In the genomic region with DNA sequence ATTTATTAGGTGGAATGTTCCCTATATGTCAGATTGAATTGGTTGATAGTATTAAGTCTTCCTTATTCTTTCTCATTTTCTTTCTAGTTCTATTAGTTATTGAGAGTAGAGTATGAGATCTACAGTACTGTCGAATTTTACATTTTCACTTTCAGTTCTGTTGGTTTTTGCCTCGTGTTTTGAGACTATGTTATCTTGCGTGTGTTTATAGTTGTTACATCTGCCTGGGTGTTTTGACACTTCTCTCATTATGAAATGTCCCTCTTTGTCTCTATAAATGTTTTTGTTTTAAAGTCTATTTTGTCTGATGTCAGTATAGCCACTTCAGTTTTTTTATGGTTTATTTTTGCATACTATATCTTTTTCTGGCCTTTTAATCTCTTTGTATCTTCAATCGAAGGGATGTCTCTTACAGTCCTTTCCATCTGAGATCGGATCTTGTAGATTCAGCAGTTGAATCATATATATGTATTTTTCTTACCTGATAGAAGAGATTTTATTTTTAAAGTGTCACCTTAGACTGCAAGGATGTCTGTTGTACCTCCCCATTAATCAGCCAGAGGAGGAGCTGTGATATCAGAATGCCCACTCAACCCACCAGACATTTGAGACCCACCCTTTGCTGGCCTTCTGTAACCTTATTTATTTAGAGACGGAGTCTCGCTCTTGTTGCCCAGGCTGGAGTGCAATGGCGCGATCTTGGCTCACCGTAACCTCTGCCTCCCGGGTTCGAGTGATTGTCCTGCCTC, we compare ENCODE assay signal across 11 cellular contexts. TPM values are rescaled to one million over a fixed set of nuclear protein-coding genes. Genes with fewer than 3 reads are reported as not detected.
DNase-seq lines count a peak whose midpoint lies in the region; ATAC-seq and TF ChIP-seq lines count a peak whose summit lies in the region.
"Had no signal": no experiment of that assay in that cellular context is flagged by ENCODE, and none has a peak within 500 bp of the region (broad histone marks: within the 10 kb centered on the region; RNA-seq: fewer than 3 reads in every experiment).

No MANE protein-coding gene starts in this region.

- H3K4me1 Mint-ChIP-seq in activated naive CD8-positive, alpha-beta T cell treated with anti-CD3 and anti-CD28 coated beads for 36 hours = peaks cover 45% of the 10 kb centered on the region
- peaks cover 40 to 71% (median 47%) of the 10 kb centered on the region in 7 donors for H3K4me1 Mint-ChIP-seq in naive thymus-derived CD4-positive, alpha-beta T cell

- ATAC-seq in GM21737 (IDR thresholded peaks at IDR 0.05; ENCODE audit: unreplicated experiment) (peak; percentile 68), HG03280 (IDR thresholded peaks at IDR 0.05; ENCODE audit: unreplicated experiment) (no peak)
- ATAC-seq in naive thymus-derived CD4-positive, alpha-beta T cell = peak; percentile 88
- ATAC-seq: left colon had no signal

- TF ChIP-seq CTCF in GM06990 (IDR thresholded peaks at IDR 0.05; ENCODE audit: insufficient read depth, low read length, poor library complexity, severe bottlenecking) (no peak), foreskin fibroblast (IDR thresholded peaks at IDR 0.05; ENCODE audit: low read depth, low read length) (no peak)

- H3K27ac ChIP-seq in naive thymus-derived CD4-positive, alpha-beta T cell (ENCODE audit: low read depth, low read length) = peak overlapping the region; percentile 71

- peaks cover 2% of the 10 kb centered on the region for H3K36me3 ChIP-seq in GM06990 (ENCODE audit: control insufficient read depth, insufficient read depth, low read length)
- H3K36me3 ChIP-seq in naive thymus-derived CD4-positive, alpha-beta T cell (ENCODE audit: control insufficient read depth in 2 of 3, insufficient read depth in 3 of 3, low read length in 3 of 3) = peaks cover 0 to 16% (median 0%) of the 10 kb centered on the region in 3 experiments

- H3K27ac Mint-ChIP-seq in activated naive CD8-positive, alpha-beta T cell treated with anti-CD3 and anti-CD28 coated beads for 36 hours = peak overlapping the region; percentile 88
- H3K27ac Mint-ChIP-seq in naive thymus-derived CD4-positive, alpha-beta T cell = peak overlapping the region; percentile 81 to 93 (median 88)

- POLR2A ChIA-PET in naive thymus-derived CD4-positive, alpha-beta T cell (lab: Charles Lee) = interaction anchor here (0.8 to 1.1 kb wide), 2 partner anchors 18 to 19 kb away, joined by 3 read pairs; no protein-coding TSS in a partner anchor

- H3K4me1 ChIP-seq in naive thymus-derived CD4-positive, alpha-beta T cell (ENCODE audit: control insufficient read depth in 2 of 2, insufficient read depth in 2 of 2, low read length in 2 of 2) = peaks cover 10 to 21% of the 10 kb centered on the region in 2 donors

- H3K27me3 Mint-ChIP-seq in activated naive CD8-positive, alpha-beta T cell treated with anti-CD3 and anti-CD28 coated beads for 36 hours = no peaks in the 10 kb centered on the region
- no peaks in the 10 kb centered on the region for H3K27me3 Mint-ChIP-seq in naive thymus-derived CD4-positive, alpha-beta T cell

- peaks cover 39% of the 10 kb centered on the region for H3K36me3 Mint-ChIP-seq in activated naive CD8-positive, alpha-beta T cell treated with anti-CD3 and anti-CD28 coated beads for 36 hours
- H3K36me3 Mint-ChIP-seq in naive thymus-derived CD4-positive, alpha-beta T cell = peaks cover 13 to 27% (median 16%) of the 10 kb centered on the region in 5 donors

- H3K9me3 ChIP-seq in naive thymus-derived CD4-positive, alpha-beta T cell (ENCODE audit: control insufficient read depth in 2 of 3, low read length in 3 of 3) = no peaks in the 10 kb centered on the region

- peak overlapping the region; percentile 26 for H3K4me3 ChIP-seq in GM06990 (replicated peaks; ENCODE audit: low read depth, low read length)
- peak overlapping the region; percentile 53 for H3K4me3 ChIP-seq in naive thymus-derived CD4-positive, alpha-beta T cell (ENCODE audit: low read length)
- peak overlapping the region in 1 of 2 donors; percentile 43 for H3K4me3 ChIP-seq in foreskin fibroblast (ENCODE audit: low read depth in 1 of 2, low read length in 2 of 2)

- H3K9me3 Mint-ChIP-seq in activated naive CD8-positive, alpha-beta T cell treated with anti-CD3 and anti-CD28 coated beads for 36 hours = no peaks in the 10 kb centered on the region
- H3K9me3 Mint-ChIP-seq in naive thymus-derived CD4-positive, alpha-beta T cell = no peaks in the 10 kb centered on the region

- no peaks in the 10 kb centered on the region for H3K27me3 ChIP-seq in GM06990 (replicated peaks; ENCODE audit: control insufficient read depth, insufficient read depth, low read length)
- no peaks in the 10 kb centered on the region for H3K27me3 ChIP-seq in naive thymus-derived CD4-positive, alpha-beta T cell (ENCODE audit: control insufficient read depth in 2 of 2, insufficient read depth in 2 of 2, low read length in 2 of 2)

- intact Hi-C loops in naive thymus-derived CD4-positive, alpha-beta T cell (cut with micrococcal nuclease) = loop anchor here (1.0 to 2.0 kb wide), 3 partner anchors 11 to 19 kb away; no protein-coding TSS in a partner anchor

- H3K4me3 Mint-ChIP-seq in activated naive CD8-positive, alpha-beta T cell treated with anti-CD3 and anti-CD28 coated beads for 36 hours = peak overlapping the region; percentile 77
- peak overlapping the region; percentile 74 to 90 (median 82) for H3K4me3 Mint-ChIP-seq in naive thymus-derived CD4-positive, alpha-beta T cell

- CTCF ChIA-PET in naive thymus-derived CD4-positive, alpha-beta T cell (lab: Charles Lee) = interaction anchor here (0.6 kb wide), 2 partner anchors 11 to 43 kb away, joined by 3 read pairs; no protein-coding TSS in a partner anchor

- DNase-seq in GM06990 (ENCODE audit: extremely low read depth, insufficient read length) (no peak), foreskin fibroblast (no peak), dermis blood vessel endothelial cell (no peak)
- no peak for DNase-seq in activated naive CD8-positive, alpha-beta T cell treated with anti-CD3 and anti-CD28 coated beads for 36 hours
- DNase-seq in naive thymus-derived CD4-positive, alpha-beta T cell = peak in 5 of 9 donors; percentile 19 to 45 (median 28)
- DNase-seq in stimulated activated CD4-positive, alpha-beta T cell treated with anti-CD3 and anti-CD28 coated beads, Interleukin-4, amount 100 ng/mL, for 24 hours = no peak
- DNase-seq: cerebellar nuclear complex; left colon; stimulated activated CD4-positive, alpha-beta T cell treated with anti-CD3 and anti-CD28 coated beads, Interleukin-15, amount 100 ng/mL, for 24 hours had no signal

RNA-seq across cellular contexts. Expression of a gene that starts 20.7 kb away (rescaled TPM):
- total RNA-seq in activated naive CD8-positive, alpha-beta T cell treated with anti-CD3 and anti-CD28 coated beads for 36 hours = 10 to 100 TPM; 65.9 to 66.3 TPM
- 100 to 1,000 TPM; 111 to 132 (median 117) TPM for total RNA-seq in naive thymus-derived CD4-positive, alpha-beta T cell
- polyA plus RNA-seq in naive thymus-derived CD4-positive, alpha-beta T cell = 10 to 100 TPM; 24.7 to 43.0 TPM
- 65.3 and 89.3 TPM in 2 replicates for total RNA-seq in dermis blood vessel endothelial cell

RNA-seq across cellular contexts. Expression of a gene that starts 34.0 kb away (rescaled TPM):
- total RNA-seq in activated naive CD8-positive, alpha-beta T cell treated with anti-CD3 and anti-CD28 coated beads for 36 hours = 10 to 100 TPM; 28.6 to 29.3 TPM
- 100 to 1,000 TPM in 1 of 5 experiments, 10 to 100 TPM in 4; 53.7 to 126 (median 82.6) TPM for total RNA-seq in naive thymus-derived CD4-positive, alpha-beta T cell
- polyA plus RNA-seq in naive thymus-derived CD4-positive, alpha-beta T cell = 10 to 100 TPM; 35.2 to 56.3 TPM
- 34.2 and 43.1 TPM in 2 replicates for total RNA-seq in dermis blood vessel endothelial cell

RNA-seq across cellular contexts. Expression of a gene that starts 49.2 kb away (rescaled TPM):
- total RNA-seq in activated naive CD8-positive, alpha-beta T cell treated with anti-CD3 and anti-CD28 coated beads for 36 hours = 10 to 100 TPM; 55.6 to 56.4 TPM
- total RNA-seq in naive thymus-derived CD4-positive, alpha-beta T cell = 10 to 100 TPM; 13.3 to 32.4 (median 26.6) TPM
- polyA plus RNA-seq in naive thymus-derived CD4-positive, alpha-beta T cell = 1 to 10 TPM; 4.5 to 9.8 TPM
- total RNA-seq in dermis blood vessel endothelial cell = 16.8 and 18.4 TPM in 2 replicates

Comparison
In these comparisons a context has a peak if more than half of its experiments do, and no peak if none do; other contexts are left out.
1. DNase-seq: peak in naive thymus-derived CD4-positive, alpha-beta T cell (5 of 9); none in GM06990 (single experiment), activated naive CD8-positive, alpha-beta T cell treated with anti-CD3 and anti-CD28 coated beads for 36 hours (single experiment), stimulated activated CD4-positive, alpha-beta T cell treated with anti-CD3 and anti-CD28 coated beads, Interleukin-4, amount 100 ng/mL, for 24 hours (single experiment), foreskin fibroblast (0 of 2) and dermis blood vessel endothelial cell (single experiment).